1 cellular context compared by ENCODE assay signal in genomic region chr14:71711619-71712018, GRCh38.
A peak's percentile ranks its signal among the peaks of the same experiment; 100 is the strongest.
TF ChIP-seq lines count a peak whose summit lies in the region.

No MANE protein-coding gene starts in this region.

TF ChIP-seq in SK-N-SH, 30 proteins besides CTCF, POLR2A, EP300 and RAD21 (continued from another document):
- TF ChIP-seq USF1 (IDR thresholded peaks at IDR 0.05; ENCODE audit: borderline replicate concordance, low read depth) = no peak
- no peak for TF ChIP-seq REST (IDR thresholded peaks at IDR 0.05; ENCODE audit: low read depth, low read length)
- peak; percentile 31; the same call in 1 of the 2 replicates for TF ChIP-seq MEF2A (IDR thresholded peaks at IDR 0.05; ENCODE audit: borderline replicate concordance, low read depth)
- no peak for TF ChIP-seq MXI1 (IDR thresholded peaks at IDR 0.05; ENCODE audit: low read depth, low read length)
- TF ChIP-seq GABPA (IDR thresholded peaks at IDR 0.05; ENCODE audit: low read depth) = no peak
- TF ChIP-seq NRF1 (IDR thresholded peaks at IDR 0.05; ENCODE audit: low read depth, low read length) = no peak
